In the genomic region with DNA sequence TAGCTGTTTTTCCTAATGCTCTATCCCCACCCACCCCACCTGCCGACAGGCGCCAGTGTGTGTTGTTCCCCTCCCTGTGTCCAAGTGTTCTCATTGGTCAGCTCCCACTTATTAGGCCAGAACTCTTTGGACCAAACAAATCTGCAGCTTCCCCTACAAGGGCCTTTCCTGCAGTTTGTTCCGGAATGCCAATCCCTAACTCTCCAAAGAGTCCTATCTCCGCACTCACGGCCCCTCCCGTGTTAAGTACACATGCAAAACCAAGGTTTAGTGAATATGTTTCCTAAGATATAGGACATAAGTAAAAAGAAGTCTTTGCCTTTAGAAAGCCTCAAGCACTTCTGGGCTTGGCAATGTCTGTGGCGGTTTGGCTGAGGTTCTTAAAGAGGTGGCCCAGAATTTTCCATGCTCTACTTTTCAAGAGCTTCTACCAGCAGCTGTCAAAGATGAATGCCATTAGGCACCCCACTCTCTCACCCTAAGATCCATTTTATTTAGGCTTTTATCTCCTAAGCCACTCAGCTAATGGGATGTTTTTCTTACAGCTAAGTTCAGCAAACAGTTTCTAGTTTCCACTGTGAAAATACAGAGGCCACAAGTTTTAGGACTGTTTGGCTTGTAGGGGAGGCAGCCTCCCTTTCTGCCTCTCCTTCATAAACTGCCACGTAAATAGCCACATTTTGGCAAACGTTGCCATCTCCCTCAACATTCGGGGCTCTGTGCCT, we compare ENCODE assay signal across 8 cellular contexts. TPM values are rescaled to one million over a fixed set of nuclear protein-coding genes. Genes with fewer than 3 reads are reported as not detected.
DNase-seq lines count a peak whose midpoint lies in the region; ATAC-seq, FAIRE-seq and TF ChIP-seq lines count a peak whose summit lies in the region.

No MANE protein-coding gene starts in this region.

- H3K4me3 ChIP-seq in ACC112 (ENCODE audit: low read depth, low read length) = peak overlapping the region; percentile 95
- peak overlapping the region; percentile 83 for H3K4me3 ChIP-seq in GM12878
- peak overlapping the region; percentile 89 for H3K4me3 ChIP-seq in suprapubic skin

- peak overlapping the region; percentile 86 for H3K9ac ChIP-seq in GM12878 (ENCODE audit: control insufficient read depth, insufficient read depth, low read length)

- CTCF ChIA-PET in GM12878 (lab: Yijun Ruan, JAX) = interaction anchor here (0.6 to 2.6 kb wide), 4 partner anchors 8 to 371 kb away, joined by 3 to 21 read pairs (median 6); no protein-coding TSS in a partner anchor

- H3K9me3 ChIP-seq in GM12878 (replicated peaks; ENCODE audit: control insufficient read depth, insufficient read depth, low read length) = no peaks in the 10 kb centered on the region
- no peaks in the 10 kb centered on the region for H3K9me3 ChIP-seq in suprapubic skin

- 63% methylated on average over 10 of the region's 10 CpGs for WGBS in GM12878 (ENCODE audit: insufficient coverage, insufficient replicate concordance, low lambda C conversion rate, missing lambda C conversion rate)
- WGBS in suprapubic skin = 19% methylated on average over 10 of the region's 10 CpGs

- no peak for TF ChIP-seq EP300 in GM12878 (IDR thresholded peaks at IDR 0.05; ENCODE audit: borderline replicate concordance in 1 of 2, control insufficient read depth in 1 of 2, low read depth in 2 of 2, low read length in 2 of 2)
- TF ChIP-seq EP300 in suprapubic skin (IDR thresholded peaks at IDR 0.05) = no peak

- no peak for TF ChIP-seq RAD21 in GM12878 (IDR thresholded peaks at IDR 0.05; ENCODE audit: insufficient read depth, low read depth, low read length)

- intact Hi-C loops in GM12878 (cut with micrococcal nuclease; ENCODE audit: unreplicated experiment) = loop anchor here (5.0 kb wide), 1 partner anchor 32 kb away; the partner anchor contains the start of gene C11orf91

- peaks cover 46% of the 10 kb centered on the region for H3K36me3 ChIP-seq in ACC112 (ENCODE audit: insufficient read depth, low read length)
- peaks cover 0 to 4% of the 10 kb centered on the region in 2 experiments; a peak in 1 of 4 replicates for H3K36me3 ChIP-seq in GM12878 (ENCODE audit: control insufficient read depth in 2 of 2, insufficient read depth in 2 of 2, low read length in 1 of 2)
- H3K36me3 ChIP-seq in suprapubic skin = peaks cover 5% of the 10 kb centered on the region

- in situ Hi-C loops in GM12878 (cut with MboI) = no loop called here

- H3K79me2 ChIP-seq in ACC112 (ENCODE audit: control insufficient read depth, insufficient read depth, low read length, unreplicated experiment) (peaks cover 76% of the 10 kb centered on the region), GM12878 (ENCODE audit: control insufficient read depth, insufficient read depth, low read length) (peaks cover 54% of the 10 kb centered on the region)

- no peak for FAIRE-seq in GM12878 (lab: Jason Lieb, UNC)

- RAD21 ChIA-PET in GM12878 (lab: Charles Lee; ENCODE audit: unreplicated experiment) = interaction anchor here (1.1 to 3.6 kb wide), 5 partner anchors 8 to 28 kb away, joined by 3 to 22 read pairs (median 9); no protein-coding TSS in a partner anchor

- H3K4me2 ChIP-seq in GM12878 (ENCODE audit: control insufficient read depth, insufficient read depth) = peak overlapping the region; percentile 96

- H3K4me1 ChIP-seq in ACC112 (ENCODE audit: control insufficient read depth, insufficient read depth, low read length, unreplicated experiment) = peaks cover 57% of the 10 kb centered on the region
- peaks cover 17% of the 10 kb centered on the region for H3K4me1 ChIP-seq in GM12878 (ENCODE audit: control insufficient read depth, insufficient read depth, low read length)
- H3K4me1 ChIP-seq in suprapubic skin = peaks cover 61% of the 10 kb centered on the region

- BruUV-seq in GM12878 (replicated peaks; lab: Mats Ljungman, UMichigan) = no TSS peak

- no peaks in the 10 kb centered on the region for H4K20me1 ChIP-seq in GM12878 (ENCODE audit: control insufficient read depth, insufficient read depth)

- TF ChIP-seq CTCF in GM12878 (IDR thresholded peaks at IDR 0.05 in 2 of 3, conservative IDR thresholded peaks at IDR 0.05 in 1 of 3; ENCODE audit: control insufficient read depth in 2 of 3, extremely low read depth in 1 of 3, insufficient read depth in 1 of 3, low read depth in 3 of 3, low read length in 3 of 3) (no peak), suprapubic skin (IDR thresholded peaks at IDR 0.05) (no peak)

- DNase-seq in HT1080 (ENCODE audit: low read depth) (peak; percentile 64), GM12878 (ENCODE audit: low read depth, low spot score) (no peak), suprapubic skin (ENCODE audit: low spot score in 2 of 2) (peak; percentile 73 to 83), amniotic stem cell (lab: John Stamatoyannopoulos, UW) (no peak)

- H2AFZ ChIP-seq in ACC112 (ENCODE audit: low read length, unreplicated experiment) (no peak overlapping the region), GM12878 (ENCODE audit: control insufficient read depth, low read depth, low read length) (peak overlapping the region; percentile 66)

- ATAC-seq in GM12878 (no peak), HG03469 (IDR thresholded peaks at IDR 0.05; ENCODE audit: unreplicated experiment) (no peak), GM19035 (IDR thresholded peaks at IDR 0.05; ENCODE audit: unreplicated experiment) (no peak)

- TF ChIP-seq POLR2A in GM12878 (IDR thresholded peaks at IDR 0.05; ENCODE audit: low read depth, low read length) (no peak), suprapubic skin (IDR thresholded peaks at IDR 0.05) (no peak)

- SMC1A ChIA-PET in GM12878 (lab: Charles Lee; ENCODE audit: uncharacterized antibody, unreplicated experiment) = interaction anchor here (0.7 to 5.9 kb wide), 8 partner anchors 8 to 42 kb away, joined by 3 to 43 read pairs (median 4); no protein-coding TSS in a partner anchor

- POLR2A ChIA-PET in GM12878 (lab: Charles Lee) = interaction anchor here (1.0 to 1.9 kb wide), 4 partner anchors 10 to 33 kb away, joined by 3 to 7 read pairs (median 4); no protein-coding TSS in a partner anchor

- H3K27ac ChIP-seq in ACC112 (ENCODE audit: low read depth, low read length) = peak overlapping the region; percentile 92
- H3K27ac ChIP-seq in GM12878 (ENCODE audit: control insufficient read depth, insufficient read depth) = peak overlapping the region; percentile 77
- H3K27ac ChIP-seq in layer of hippocampus (ENCODE audit: low read depth, low read length) = peak overlapping the region; percentile 85
- peak overlapping the region; percentile 99 for H3K27ac ChIP-seq in suprapubic skin

- H3K27me3 ChIP-seq in ACC112 (ENCODE audit: insufficient read depth, low read length) (no peaks in the 10 kb centered on the region), GM12878 (replicated peaks in 1 of 2; ENCODE audit: control insufficient read depth in 2 of 2, insufficient read depth in 2 of 2, low read length in 1 of 2) (no peaks in the 10 kb centered on the region), layer of hippocampus (ENCODE audit: control insufficient read depth, insufficient read depth, low read length) (no peaks in the 10 kb centered on the region), suprapubic skin (no peaks in the 10 kb centered on the region)

RNA-seq across cellular contexts. Expression of gene CD59, which starts 1.6 kb away (rescaled TPM):
- 551 and 728 TPM in 2 replicates for total RNA-seq in HT1080 (2014; rRNA removed; shearing (Covaris generic))
- 872 and 957 TPM in 2 replicates for polyA plus RNA-seq in HT1080 (2015; cell fraction: cytosol; rRNA removed)
- polyA plus RNA-seq in HT1080 (2015; cell fraction: nucleus; rRNA removed) = 650 and 657 TPM in 2 replicates
- 68.2 and 75.8 TPM in 2 replicates for total RNA-seq in GM12878 (2013; cell fraction: nucleolus; rRNA removed)
- total RNA-seq in GM12878 (2014; rRNA removed) = 55.5 and 75.8 TPM in 2 replicates
- 83.2 and 89.0 TPM in 2 replicates for total RNA-seq in GM12878 (2014; rRNA removed; fragmentation: Illumina TruSeq; extraction: Trizol)
- 143 and 144 TPM in 2 replicates for total RNA-seq in GM12878 (2021)
- 107 TPM for polyA plus RNA-seq in GM12878 (2011; ENCODE audit: low read depth)
- polyA plus RNA-seq in GM12878 (2011; rRNA removed) = 201 and 225 TPM in 2 replicates
- polyA plus RNA-seq in GM12878 (2011; cell fraction: cytosol; rRNA removed) = 159 and 211 TPM in 2 replicates
- 55.6 and 69.0 TPM in 2 replicates for polyA plus RNA-seq in GM12878 (2011; cell fraction: nucleus; rRNA removed)
- 85.7 and 97.9 TPM in 2 replicates for polyA plus RNA-seq in GM12878 (2012)
- 185 and 186 TPM in 2 replicates for polyA plus RNA-seq in GM12878 (2014; fragmentation: Illumina TruSeq; extraction: Trizol)
- polyA plus RNA-seq in GM12878 (2014; fragmentation: Nextera tagmentation; extraction: Ambion mirVana) = 100 to 1,000 TPM; 223 to 256 TPM
- 93.6 and 109 TPM in 2 replicates for polyA plus RNA-seq in GM12878 (2014; rRNA removed)
- polyA plus RNA-seq in GM12878 (2016; fragmentation: Nextera tagmentation; extraction: Ambion mirVana) = 100 to 1,000 TPM; 177 to 195 TPM
- polyA minus RNA-seq in GM12878 (2011; rRNA and poly(A)+ RNA removed) = 93.2 and 138 TPM in 2 replicates
- polyA minus RNA-seq in GM12878 (2011; cell fraction: cytosol; rRNA and poly(A)+ RNA removed) = 24.9 and 46.1 TPM in 2 replicates
- polyA minus RNA-seq in GM12878 (2011; cell fraction: nucleus; rRNA and poly(A)+ RNA removed) = 15.7 and 20.6 TPM in 2 replicates
- 100 to 1,000 TPM; 309 to 520 (median 422) TPM for total RNA-seq in suprapubic skin

RNA-seq across cellular contexts. Expression of gene C11orf91, which starts 34.0 kb away (rescaled TPM):
- 0.11 and 1.2 TPM in 2 replicates for total RNA-seq in HT1080 (2014; rRNA removed; shearing (Covaris generic))
- not detected in 2 replicates for polyA plus RNA-seq in HT1080 (2015; cell fraction: cytosol; rRNA removed)
- polyA plus RNA-seq in HT1080 (2015; cell fraction: nucleus; rRNA removed) = 1.3 and 1.9 TPM in 2 replicates
- not detected in 2 replicates for total RNA-seq in GM12878 (2013; cell fraction: nucleolus; rRNA removed)
- not detected in 2 replicates for total RNA-seq in GM12878 (2014; rRNA removed)
- not detected in 2 replicates for total RNA-seq in GM12878 (2014; rRNA removed; fragmentation: Illumina TruSeq; extraction: Trizol)
- 0.35 TPM in 1 of 2 replicates, not detected in the other for total RNA-seq in GM12878 (2021)
- polyA plus RNA-seq in GM12878 (2011; ENCODE audit: low read depth) = not detected
- not detected in 2 replicates for polyA plus RNA-seq in GM12878 (2011; rRNA removed)
- polyA plus RNA-seq in GM12878 (2011; cell fraction: cytosol; rRNA removed) = not detected in 2 replicates
- not detected in 2 replicates for polyA plus RNA-seq in GM12878 (2011; cell fraction: nucleus; rRNA removed)
- not detected in 2 replicates for polyA plus RNA-seq in GM12878 (2012)
- not detected in 2 replicates for polyA plus RNA-seq in GM12878 (2014; fragmentation: Illumina TruSeq; extraction: Trizol)
- polyA plus RNA-seq in GM12878 (2014; fragmentation: Nextera tagmentation; extraction: Ambion mirVana) = not detected
- polyA plus RNA-seq in GM12878 (2014; rRNA removed) = not detected in 2 replicates
- polyA plus RNA-seq in GM12878 (2016; fragmentation: Nextera tagmentation; extraction: Ambion mirVana) = not detected
- not detected in 2 replicates for polyA minus RNA-seq in GM12878 (2011; rRNA and poly(A)+ RNA removed)
- polyA minus RNA-seq in GM12878 (2011; cell fraction: cytosol; rRNA and poly(A)+ RNA removed) = not detected in 2 replicates
- polyA minus RNA-seq in GM12878 (2011; cell fraction: nucleus; rRNA and poly(A)+ RNA removed) = not detected in 2 replicates
- total RNA-seq in suprapubic skin = not detected

RNA-seq across cellular contexts. Expression of gene FBXO3, which starts 39.7 kb away (rescaled TPM):
- total RNA-seq in HT1080 (2014; rRNA removed; shearing (Covaris generic)) = 18.6 and 22.0 TPM in 2 replicates
- polyA plus RNA-seq in HT1080 (2015; cell fraction: cytosol; rRNA removed) = 35.5 and 36.5 TPM in 2 replicates
- polyA plus RNA-seq in HT1080 (2015; cell fraction: nucleus; rRNA removed) = 61.1 and 68.3 TPM in 2 replicates
- total RNA-seq in GM12878 (2013; cell fraction: nucleolus; rRNA removed) = 52.3 and 56.3 TPM in 2 replicates
- total RNA-seq in GM12878 (2014; rRNA removed) (10.4 and 11.1 TPM in 2 replicates), GM12878 (2014; rRNA removed; fragmentation: Illumina TruSeq; extraction: Trizol) (11.6 and 13.2 TPM in 2 replicates), GM12878 (2021) (9.2 and 11.3 TPM in 2 replicates), suprapubic skin (10 to 100 TPM; 35.4 to 47.5 (median 44.3) TPM)
- 7.7 TPM for polyA plus RNA-seq in GM12878 (2011; ENCODE audit: low read depth)
- polyA plus RNA-seq in GM12878 (2011; rRNA removed) (33.4 and 45.2 TPM in 2 replicates), GM12878 (2014; fragmentation: Illumina TruSeq; extraction: Trizol) (14.5 and 23.5 TPM in 2 replicates), GM12878 (2014; fragmentation: Nextera tagmentation; extraction: Ambion mirVana) (10 to 100 TPM; 12.4 to 27.1 TPM), GM12878 (2014; rRNA removed) (8.5 and 8.9 TPM in 2 replicates), GM12878 (2016; fragmentation: Nextera tagmentation; extraction: Ambion mirVana) (10 to 100 TPM; 20.4 to 24.3 TPM)
- 14.1 and 16.6 TPM in 2 replicates for polyA plus RNA-seq in GM12878 (2011; cell fraction: cytosol; rRNA removed)
- polyA plus RNA-seq in GM12878 (2011; cell fraction: nucleus; rRNA removed) = 21.6 and 31.0 TPM in 2 replicates
- polyA plus RNA-seq in GM12878 (2012) = 7.2 and 10.3 TPM in 2 replicates
- 22.4 and 30.6 TPM in 2 replicates for polyA minus RNA-seq in GM12878 (2011; rRNA and poly(A)+ RNA removed)
- polyA minus RNA-seq in GM12878 (2011; cell fraction: cytosol; rRNA and poly(A)+ RNA removed) = 9.7 and 13.2 TPM in 2 replicates
- 24.4 and 30.0 TPM in 2 replicates for polyA minus RNA-seq in GM12878 (2011; cell fraction: nucleus; rRNA and poly(A)+ RNA removed)

Comparison
In these comparisons a context has a peak if more than half of its experiments do, and no peak if none do; other contexts are left out.
1. DNase-seq: peak in HT1080 (single experiment) and suprapubic skin (2 of 2); none in GM12878 (single experiment) and amniotic stem cell (single experiment).
2. Peak in every context shown above with its lines, with median percentiles within 50 percentile points of each other: H3K27ac ChIP-seq and H3K4me3 ChIP-seq.